8 cellular contexts compared by ENCODE assay signal in the genomic region with DNA sequence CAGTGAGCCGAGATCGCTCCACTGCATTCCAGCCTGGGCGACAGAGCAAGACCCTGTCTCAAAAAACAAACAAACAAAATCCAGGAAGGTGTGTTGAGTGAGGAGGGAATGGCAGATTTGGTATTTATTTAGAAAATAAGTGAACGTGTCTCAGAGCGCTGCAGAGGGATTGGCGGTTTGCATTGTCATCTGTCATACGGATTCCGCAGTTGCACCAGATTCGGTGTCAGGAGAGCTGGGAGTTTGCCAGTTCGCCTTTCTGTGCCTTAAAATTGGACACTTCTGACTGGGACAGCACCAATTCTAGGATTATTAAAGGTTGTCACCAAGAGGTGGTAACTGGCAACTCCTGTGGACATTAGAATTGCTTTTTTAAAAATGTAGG. TPM values are rescaled to one million over a fixed set of nuclear protein-coding genes. Genes with fewer than 3 reads are reported as not detected.
A peak's percentile ranks its signal among the peaks of the same experiment; 100 is the strongest.
DNase-seq lines count a peak whose midpoint lies in the region; ATAC-seq, FAIRE-seq and TF ChIP-seq lines count a peak whose summit lies in the region.

No MANE protein-coding gene starts in this region.

- H3K9me3 ChIP-seq in GM12878 (replicated peaks; ENCODE audit: control insufficient read depth, insufficient read depth, low read length) (no peaks in the 10 kb centered on the region), stomach (no peaks in the 10 kb centered on the region)

- no peak for FAIRE-seq in GM12878 (lab: Jason Lieb, UNC)

- H3K36me3 ChIP-seq in BJ (ENCODE audit: control insufficient read depth, insufficient read depth, low read length) (no peaks in the 10 kb centered on the region; the same call in none of the 2 replicates), GM12878 (ENCODE audit: control insufficient read depth in 2 of 2, insufficient read depth in 2 of 2, low read length in 1 of 2) (peaks cover 0 to under 1% of the 10 kb centered on the region in 2 experiments; a peak in 2 of 4 replicates), kidney epithelial cell (ENCODE audit: control insufficient read depth, insufficient read depth, low read length) (no peaks in the 10 kb centered on the region), stomach (peaks cover 2 to 24% (median 23%) of the 10 kb centered on the region in 4 donors)

- RAD21 ChIA-PET in GM12878 (lab: Charles Lee; ENCODE audit: unreplicated experiment) = no interaction called here

- peak overlapping the region; percentile 69 for H3K9ac ChIP-seq in GM12878 (ENCODE audit: control insufficient read depth, insufficient read depth, low read length)

- TF ChIP-seq POLR2A in GM12878 (IDR thresholded peaks at IDR 0.05; ENCODE audit: low read depth, low read length) (no peak), stomach (IDR thresholded peaks at IDR 0.05) (no peak)

- peaks cover 24% of the 10 kb centered on the region for H3K79me2 ChIP-seq in GM12878 (ENCODE audit: control insufficient read depth, insufficient read depth, low read length)

- H3K27me3 ChIP-seq in BJ (ENCODE audit: control insufficient read depth, insufficient read depth, low read length) (no peaks in the 10 kb centered on the region), GM12878 (replicated peaks in 1 of 2; ENCODE audit: control insufficient read depth in 2 of 2, insufficient read depth in 2 of 2, low read length in 1 of 2) (no peaks in the 10 kb centered on the region), kidney epithelial cell (ENCODE audit: control insufficient read depth, insufficient read depth, low read length) (no peaks in the 10 kb centered on the region), stomach (no peaks in the 10 kb centered on the region)

- 49% methylated on average over 10 of the region's 10 CpGs for WGBS in GM12878 (ENCODE audit: insufficient coverage, insufficient replicate concordance, low lambda C conversion rate, missing lambda C conversion rate)
- WGBS in stomach, 5 donors = 7 to 24% (median 14%) methylated on average over 10 of the region's 10 CpGs

- TF ChIP-seq CTCF in BJ (IDR thresholded peaks at IDR 0.05; ENCODE audit: insufficient read depth, low read depth, low read length) (no peak), GM12878 (IDR thresholded peaks at IDR 0.05 in 2 of 3, conservative IDR thresholded peaks at IDR 0.05 in 1 of 3; ENCODE audit: control insufficient read depth in 2 of 3, extremely low read depth in 1 of 3, insufficient read depth in 1 of 3, low read depth in 3 of 3, low read length in 3 of 3) (no peak), kidney epithelial cell (IDR thresholded peaks at IDR 0.05; ENCODE audit: insufficient read depth, low read length, poor library complexity, severe bottlenecking) (no peak), stomach (IDR thresholded peaks at IDR 0.05) (no peak)

- H3K4me2 ChIP-seq in GM12878 (ENCODE audit: control insufficient read depth, insufficient read depth) = peak overlapping the region; percentile 87

- H2AFZ ChIP-seq in GM12878 (ENCODE audit: control insufficient read depth, low read depth, low read length) = peak overlapping the region; percentile 10; the same call in 1 of the 2 replicates

- POLR2A ChIA-PET in BJ (lab: Charles Lee) = no interaction called here
- POLR2A ChIA-PET in GM12878 (lab: Charles Lee) = no interaction called here

- intact Hi-C loops in GM12878 (cut with micrococcal nuclease; ENCODE audit: unreplicated experiment) (loop anchor here (10.0 kb wide), 1 partner anchor 196 kb away; no protein-coding TSS in a partner anchor), stomach (cut with DNase I; ENCODE audit: low total_unique reads) (loop anchor here (10.0 kb wide), 1 partner anchor 196 kb away; no protein-coding TSS in a partner anchor)

- H3K27ac ChIP-seq in GM12878 (ENCODE audit: control insufficient read depth, insufficient read depth) (no peak overlapping the region), stomach (peak overlapping the region in 4 of 5 donors; percentile 63 to 86 (median 80))

- CTCF ChIA-PET in BJ (lab: Yijun Ruan, JAX) = interaction anchor here (0.9 kb wide), 1 partner anchor 314 kb away, joined by 3 read pairs; no protein-coding TSS in a partner anchor
- CTCF ChIA-PET in GM12878 (lab: Yijun Ruan, JAX) = interaction anchor here (1.1 kb wide), 1 partner anchor 313 kb away, joined by 5 read pairs; no protein-coding TSS in a partner anchor

- no peak for ATAC-seq in GM12878
- ATAC-seq in HG03439 (IDR thresholded peaks at IDR 0.05; ENCODE audit: unreplicated experiment) = no peak

- BruUV-seq in GM12878 (replicated peaks; lab: Mats Ljungman, UMichigan) = no TSS peak

- in situ Hi-C loops in GM12878 (cut with MboI) = no loop called here

- H3K4me1 ChIP-seq in GM12878 (ENCODE audit: control insufficient read depth, insufficient read depth, low read length) (peaks cover 3% of the 10 kb centered on the region; the same call in 1 of the 2 replicates), stomach (peaks cover 20 to 67% (median 39%) of the 10 kb centered on the region in 4 donors)

- H4K20me1 ChIP-seq in GM12878 (ENCODE audit: control insufficient read depth, insufficient read depth) = no peaks in the 10 kb centered on the region

- TF ChIP-seq EP300 in GM12878 (IDR thresholded peaks at IDR 0.05; ENCODE audit: borderline replicate concordance in 1 of 2, control insufficient read depth in 1 of 2, low read depth in 2 of 2, low read length in 2 of 2) = no peak
- TF ChIP-seq EP300 in stomach (IDR thresholded peaks at IDR 0.05) = no peak

- no peak for TF ChIP-seq RAD21 in GM12878 (IDR thresholded peaks at IDR 0.05; ENCODE audit: insufficient read depth, low read depth, low read length)

- no peak for DNase-seq in BJ (ENCODE audit: low read depth)
- no peak for DNase-seq in Jurkat, Clone E6-1 (ENCODE audit: low read depth, low spot score)
- no peak for DNase-seq in GM12878 (ENCODE audit: low read depth, low spot score)
- no peak for DNase-seq in kidney epithelial cell (ENCODE audit: low read depth)
- DNase-seq in stomach = no peak
- no peak for DNase-seq in 8988T
- no peak for DNase-seq in NCI-H2171 treated with DMSO at 0.1 percent for 48 hours (lab: John Stamatoyannopoulos, UW)

- peak overlapping the region; percentile 93 for H3K4me3 ChIP-seq in BJ (ENCODE audit: low read depth, low read length)
- H3K4me3 ChIP-seq in Jurkat, Clone E6-1 (ENCODE audit: low read length) = peak overlapping the region; percentile 75
- H3K4me3 ChIP-seq in GM12878 = peak overlapping the region; percentile 73
- H3K4me3 ChIP-seq in kidney epithelial cell (ENCODE audit: low read depth, low read length) = peak overlapping the region; percentile 97
- peak overlapping the region; percentile 89 to 99 (median 90) for H3K4me3 ChIP-seq in stomach

- SMC1A ChIA-PET in GM12878 (lab: Charles Lee; ENCODE audit: uncharacterized antibody, unreplicated experiment) = no interaction called here

RNA-seq across cellular contexts. Expression of a gene that starts 0.9 kb away (rescaled TPM):
- 2.6 and 6.2 TPM in 2 replicates for polyA plus RNA-seq in BJ (2011; rRNA removed)
- 1.6 and 2.0 TPM in 2 replicates for polyA minus RNA-seq in BJ (2011; rRNA and poly(A)+ RNA removed)
- 25.3 TPM for polyA plus RNA-seq in Jurkat, Clone E6-1 (2012; ENCODE audit: insufficient read depth, insufficient read length)
- total RNA-seq in GM12878 (2013; cell fraction: nucleolus; rRNA removed) = 56.4 and 56.6 TPM in 2 replicates
- 8.8 and 11.7 TPM in 2 replicates for total RNA-seq in GM12878 (2014; rRNA removed)
- 12.7 and 12.8 TPM in 2 replicates for total RNA-seq in GM12878 (2014; rRNA removed; fragmentation: Illumina TruSeq; extraction: Trizol)
- total RNA-seq in GM12878 (2021) = 7.6 and 10.5 TPM in 2 replicates
- polyA plus RNA-seq in GM12878 (2011; ENCODE audit: low read depth) = 3.3 TPM
- polyA plus RNA-seq in GM12878 (2011; rRNA removed) = 14.4 and 23.2 TPM in 2 replicates
- 3.9 and 4.9 TPM in 2 replicates for polyA plus RNA-seq in GM12878 (2011; cell fraction: cytosol; rRNA removed)
- polyA plus RNA-seq in GM12878 (2011; cell fraction: nucleus; rRNA removed) = 11.5 and 13.9 TPM in 2 replicates
- 6.1 and 6.9 TPM in 2 replicates for polyA plus RNA-seq in GM12878 (2012)
- polyA plus RNA-seq in GM12878 (2014; fragmentation: Illumina TruSeq; extraction: Trizol) = 14.1 and 19.4 TPM in 2 replicates
- polyA plus RNA-seq in GM12878 (2014; fragmentation: Nextera tagmentation; extraction: Ambion mirVana) = 1 to 10 TPM; 3.2 to 5.0 TPM
- 7.1 and 9.1 TPM in 2 replicates for polyA plus RNA-seq in GM12878 (2014; rRNA removed)
- polyA plus RNA-seq in GM12878 (2016; fragmentation: Nextera tagmentation; extraction: Ambion mirVana) = 1 to 10 TPM; 5.4 to 6.9 TPM
- 5.9 and 6.9 TPM in 2 replicates for polyA minus RNA-seq in GM12878 (2011; rRNA and poly(A)+ RNA removed)
- 1.7 and 2.4 TPM in 2 replicates for polyA minus RNA-seq in GM12878 (2011; cell fraction: cytosol; rRNA and poly(A)+ RNA removed)
- 7.6 and 10.7 TPM in 2 replicates for polyA minus RNA-seq in GM12878 (2011; cell fraction: nucleus; rRNA and poly(A)+ RNA removed)
- total RNA-seq in kidney epithelial cell = 6.4 and 8.9 TPM in 2 replicates
- 100 to 1,000 TPM in 1 of 5 donors, 10 to 100 TPM in 4; 12.6 to 138 (median 16.8) TPM for total RNA-seq in stomach
- 1 to 10 TPM; 5.1 to 7.9 (median 5.9) TPM for polyA plus RNA-seq in stomach

RNA-seq across cellular contexts. Expression of a gene that starts 49.4 kb away (rescaled TPM):
- 11.0 and 12.7 TPM in 2 replicates for polyA plus RNA-seq in BJ (2011; rRNA removed)
- polyA minus RNA-seq in BJ (2011; rRNA and poly(A)+ RNA removed) = 20.3 and 33.6 TPM in 2 replicates
- polyA plus RNA-seq in Jurkat, Clone E6-1 (2012; ENCODE audit: insufficient read depth, insufficient read length) = 0.84 TPM
- not detected in 2 replicates for total RNA-seq in GM12878 (2013; cell fraction: nucleolus; rRNA removed)
- total RNA-seq in GM12878 (2014; rRNA removed) = under 0.01 TPM in 1 of 2 replicates, not detected in the other
- not detected in 2 replicates for total RNA-seq in GM12878 (2014; rRNA removed; fragmentation: Illumina TruSeq; extraction: Trizol)
- total RNA-seq in GM12878 (2021) = 0.21 and 0.36 TPM in 2 replicates
- polyA plus RNA-seq in GM12878 (2011; ENCODE audit: low read depth) = not detected
- 0.01 TPM in 1 of 2 replicates, not detected in the other for polyA plus RNA-seq in GM12878 (2011; rRNA removed)
- under 0.01 TPM in 1 of 2 replicates, not detected in the other for polyA plus RNA-seq in GM12878 (2011; cell fraction: cytosol; rRNA removed)
- polyA plus RNA-seq in GM12878 (2011; cell fraction: nucleus; rRNA removed) = 0.07 TPM in 1 of 2 replicates, not detected in the other
- polyA plus RNA-seq in GM12878 (2012) = not detected in 2 replicates
- 0.01 TPM in 1 of 2 replicates, not detected in the other for polyA plus RNA-seq in GM12878 (2014; fragmentation: Illumina TruSeq; extraction: Trizol)
- polyA plus RNA-seq in GM12878 (2014; fragmentation: Nextera tagmentation; extraction: Ambion mirVana) = not detected
- polyA plus RNA-seq in GM12878 (2014; rRNA removed) = not detected in 2 replicates
- polyA plus RNA-seq in GM12878 (2016; fragmentation: Nextera tagmentation; extraction: Ambion mirVana) = under 1 TPM; 0.07 to 0.23 TPM
- polyA minus RNA-seq in GM12878 (2011; rRNA and poly(A)+ RNA removed) = not detected in 2 replicates
- 0.10 TPM in 1 of 2 replicates, not detected in the other for polyA minus RNA-seq in GM12878 (2011; cell fraction: cytosol; rRNA and poly(A)+ RNA removed)
- under 0.01 TPM in 2 replicates for polyA minus RNA-seq in GM12878 (2011; cell fraction: nucleus; rRNA and poly(A)+ RNA removed)
- 216 and 220 TPM in 2 replicates for total RNA-seq in kidney epithelial cell
- 100 to 1,000 TPM in 4 of 5 donors, 10 to 100 TPM in 1; 58.9 to 125 (median 121) TPM for total RNA-seq in stomach
- polyA plus RNA-seq in stomach = 10 to 100 TPM; 12.0 to 53.9 (median 15.6) TPM

Comparison
In these comparisons a context has a peak if more than half of its experiments do, and no peak if none do; other contexts are left out.
1. RNA of a gene that starts 49.4 kb away (total RNA-seq): 216 to 220 TPM in kidney epithelial cell and 58.9 to 125 TPM in stomach; under 0.01 to 0.36 TPM in GM12878; every median in the first group is over 10 times any median in the second.
2. Peak in every context shown above with its lines, with median percentiles within 50 percentile points of each other: H3K4me3 ChIP-seq.